In genomic region chr10:34854147-34854601, GRCh38 we compare ENCODE assay signal across 9 cellular contexts. TPM values are rescaled to one million over a fixed set of nuclear protein-coding genes. Genes with fewer than 3 reads are reported as not detected.
DNase-seq lines count a peak whose midpoint lies in the region; ATAC-seq and TF ChIP-seq lines count a peak whose summit lies in the region.
"Had no signal": no experiment of that assay in that cellular context is flagged by ENCODE, and none has a peak within 500 bp of the region (broad histone marks: within the 10 kb centered on the region; RNA-seq: fewer than 3 reads in every experiment).

No MANE protein-coding gene starts in this region.

- peaks cover 6% of the 10 kb centered on the region for H3K4me1 Mint-ChIP-seq in brain
- H3K4me1 Mint-ChIP-seq in T-helper 2 cell treated with Interferon-gamma antibody and Interleukin-4, amounts not matched to agents 5 μg/mL and 100 μg/mL, for 36 hours (ENCODE audit: low read depth) = no peaks in the 10 kb centered on the region
- H3K4me1 Mint-ChIP-seq: T-helper 17 cell had no signal

- peaks cover 4% of the 10 kb centered on the region for H3K4me1 ChIP-seq in left ventricle myocardium inferior
- no peaks in the 10 kb centered on the region for H3K4me1 ChIP-seq in right atrium auricular region
- no peaks in the 10 kb centered on the region for H3K4me1 ChIP-seq in uterus

- H3K9me3 Mint-ChIP-seq in brain = peaks cover 0 to 6% (median 0%) of the 10 kb centered on the region in 5 experiments
- H3K9me3 Mint-ChIP-seq in T-helper 2 cell treated with Interferon-gamma antibody and Interleukin-4, amounts not matched to agents 5 μg/mL and 100 μg/mL, for 36 hours = no peaks in the 10 kb centered on the region

- TF ChIP-seq CTCF in left ventricle myocardium inferior (IDR thresholded peaks at IDR 0.05; ENCODE audit: borderline replicate concordance) (no peak), right atrium auricular region (IDR thresholded peaks at IDR 0.05) (no peak), brain (conservative IDR thresholded peaks at IDR 0.05) (no peak), uterus (IDR thresholded peaks at IDR 0.05) (no peak)

- DNase-seq in left ventricle myocardium inferior (no peak), right atrium auricular region (ENCODE audit: low spot score) (no peak), kidney glomerular epithelial cell (lab: John Stamatoyannopoulos, UW) (peak; percentile 26), uterus (peak; percentile 22 to 33)
- no peak for DNase-seq in T-helper 2 cell treated with Interferon-gamma antibody and Interleukin-4, amounts not matched to agents 5 μg/mL and 100 μg/mL, for 36 hours (ENCODE audit: low spot score)
- DNase-seq in stimulated activated CD4-positive, alpha-beta T cell treated with anti-CD3 and anti-CD28 coated beads, Interleukin-12 subunit alpha, Interleukin-12 subunit beta, amount 100 ng/mL, for 4 hours = no peak
- DNase-seq: T-helper 17 cell had no signal

- H3K27ac ChIP-seq in left ventricle myocardium inferior (replicated peaks) (no peak overlapping the region), right atrium auricular region (no peak overlapping the region), uterus (peak overlapping the region in 1 of 2 donors; percentile 44)

- H3K27me3 ChIP-seq in left ventricle myocardium inferior (ENCODE audit: low read depth) (peaks cover 21% of the 10 kb centered on the region), right atrium auricular region (no peaks in the 10 kb centered on the region), uterus (no peaks in the 10 kb centered on the region)

- H3K36me3 Mint-ChIP-seq in brain = no peaks in the 10 kb centered on the region
- H3K36me3 Mint-ChIP-seq in T-helper 2 cell treated with Interferon-gamma antibody and Interleukin-4, amounts not matched to agents 5 μg/mL and 100 μg/mL, for 36 hours (ENCODE audit: low read depth) = no peaks in the 10 kb centered on the region

- no peak for ATAC-seq in GM19023 (IDR thresholded peaks at IDR 0.05; ENCODE audit: unreplicated experiment)
- ATAC-seq: T-helper 17 cell had no signal

- H3K27ac Mint-ChIP-seq in brain = peak overlapping the region in 4 of 5 experiments; percentile 21 to 88 (median 66)
- H3K27ac Mint-ChIP-seq in T-helper 2 cell treated with Interferon-gamma antibody and Interleukin-4, amounts not matched to agents 5 μg/mL and 100 μg/mL, for 36 hours = no peak overlapping the region
- H3K27ac Mint-ChIP-seq: T-helper 17 cell had no signal

- no peak for TF ChIP-seq POLR2A in uterus (IDR thresholded peaks at IDR 0.05)

- intact Hi-C loops in left ventricle myocardium inferior (cut with micrococcal nuclease) = no loop called here
- intact Hi-C loops in uterus (cut with DNase I; ENCODE audit: low total_unique reads) = no loop called here

- H3K36me3 ChIP-seq in left ventricle myocardium inferior (no peaks in the 10 kb centered on the region), right atrium auricular region (no peaks in the 10 kb centered on the region), uterus (no peaks in the 10 kb centered on the region)

- H3K4me3 ChIP-seq in left ventricle myocardium inferior (peak overlapping the region; percentile 25), right atrium auricular region (no peak overlapping the region), uterus (no peak overlapping the region)

- no peaks in the 10 kb centered on the region for H3K9me3 ChIP-seq in left ventricle myocardium inferior (replicated peaks)
- no peaks in the 10 kb centered on the region for H3K9me3 ChIP-seq in right atrium auricular region
- H3K9me3 ChIP-seq in uterus = no peaks in the 10 kb centered on the region

- peak overlapping the region in 4 of 5 experiments; percentile 3 to 46 (median 21) for H3K4me3 Mint-ChIP-seq in brain
- H3K4me3 Mint-ChIP-seq in T-helper 2 cell treated with Interferon-gamma antibody and Interleukin-4, amounts not matched to agents 5 μg/mL and 100 μg/mL, for 36 hours = no peak overlapping the region
- H3K4me3 Mint-ChIP-seq: T-helper 17 cell had no signal

- H3K27me3 Mint-ChIP-seq in brain = peaks cover 14% of the 10 kb centered on the region
- no peaks in the 10 kb centered on the region for H3K27me3 Mint-ChIP-seq in T-helper 2 cell treated with Interferon-gamma antibody and Interleukin-4, amounts not matched to agents 5 μg/mL and 100 μg/mL, for 36 hours (ENCODE audit: low read depth)

RNA-seq across cellular contexts. Expression of gene PARD3, which starts 39.1 kb away (rescaled TPM):
- total RNA-seq in left ventricle myocardium inferior (29.6 TPM), right atrium auricular region (10 to 100 TPM; 31.6 to 41.6 TPM), uterus (10 to 100 TPM; 42.1 to 96.1 (median 51.5) TPM)
- 33.7 TPM for polyA plus RNA-seq in brain (ENCODE audit: insufficient read depth, low read depth, low replicate concordance)

Comparison
In these comparisons a context has a peak if more than half of its experiments do, and no peak if none do; other contexts are left out.
1. DNase-seq: peak in kidney glomerular epithelial cell (single experiment) and uterus (2 of 2); none in left ventricle myocardium inferior (single experiment), right atrium auricular region (single experiment), T-helper 2 cell treated with Interferon-gamma antibody and Interleukin-4, amounts not matched to agents 5 μg/mL and 100 μg/mL, for 36 hours (single experiment) and stimulated activated CD4-positive, alpha-beta T cell treated with anti-CD3 and anti-CD28 coated beads, Interleukin-12 subunit alpha, Interleukin-12 subunit beta, amount 100 ng/mL, for 4 hours (single experiment).